ENCODE assay signal across 34 cellular contexts in the genomic region with DNA sequence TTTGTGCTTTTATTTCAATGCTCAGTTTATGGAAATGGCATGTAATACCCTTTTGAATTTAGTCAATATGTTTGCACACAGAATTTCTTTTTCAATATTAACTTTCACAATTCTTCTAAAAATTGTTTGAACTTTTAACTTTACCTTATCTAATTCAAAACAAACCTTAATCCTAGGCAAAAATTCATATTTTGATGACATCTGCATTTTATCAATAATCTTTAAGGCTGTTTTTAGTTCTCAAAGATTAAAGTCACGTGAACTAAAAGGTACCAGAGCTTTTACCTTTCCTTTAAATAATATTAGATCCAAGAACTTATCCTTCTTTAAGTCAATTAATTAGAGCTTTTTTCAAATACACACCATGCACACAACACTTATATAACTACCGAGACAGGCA.
DNase-seq lines count a peak whose midpoint lies in the region; ATAC-seq, FAIRE-seq and TF ChIP-seq lines count a peak whose summit lies in the region.
"Had no signal": no experiment of that assay in that cellular context is flagged by ENCODE, and none has a peak within 500 bp of the region (broad histone marks: within the 10 kb centered on the region; RNA-seq: fewer than 3 reads in every experiment).

No MANE protein-coding gene starts in this region.

- H2BK15ac ChIP-seq in IMR-90 (ENCODE audit: low read depth, low read length): no peak overlapping the region

- H4K8ac ChIP-seq in IMR-90 (ENCODE audit: low read depth in 2 of 2, low read length in 2 of 2): no peak overlapping the region

- WGBS in HepG2 (ENCODE audit: low lambda C conversion rate): 0% methylated on average over 2 of the region's 2 CpGs
- 32% methylated on average over 2 of the region's 2 CpGs for WGBS in right lobe of liver (ENCODE audit: insufficient coverage, low coverage, low lambda C conversion rate, missing lambda C conversion rate)
- WGBS in A549 (ENCODE audit: missing lambda C conversion rate): 0% methylated on average over 2 of the region's 2 CpGs
- WGBS in IMR-90 (ENCODE audit: extremely low coverage in 2 of 2, insufficient read length in 1 of 2), 2 experiments: no CpG with 5 or more reads among the region's 2 CpGs
- 2% methylated on average over 2 of the region's 2 CpGs for WGBS in K562 (ENCODE audit: insufficient coverage, low coverage, missing lambda C conversion rate)

- H3K27ac ChIP-seq in HepG2 (ENCODE audit: extremely low read length, insufficient read depth, low read length) (no peak overlapping the region), right lobe of liver (no peak overlapping the region), A549 (no peak overlapping the region), IMR-90 (ENCODE audit: insufficient read depth, low read length) (no peak overlapping the region), K562 (ENCODE audit: extremely low read depth, low read depth, low read length) (no peak overlapping the region), ascending aorta (no peak overlapping the region)
- H3K27ac ChIP-seq: 22Rv1; BLaER1; BLaER1 treated with 17β-estradiol and CSF1 and Interleukin-3, amounts not matched to agents 10 nM and 100 nM; C4-2B had no signal

- CTCF ChIA-PET in HepG2 (lab: Yijun Ruan, JAX; ENCODE audit: low intra/inter-chr PET ratio, low total read pairs) (no interaction called here), A549 (lab: Yijun Ruan, JAX) (no interaction called here), IMR-90 (lab: Yijun Ruan, JAX) (no interaction called here), K562 (lab: Yijun Ruan, JAX; ENCODE audit: low intra/inter-chr PET ratio) (no interaction called here)

- H3K9ac ChIP-seq in HepG2 (ENCODE audit: insufficient read depth, low read depth, low read length) (no peak overlapping the region), IMR-90 (ENCODE audit: low read depth, low read length) (no peak overlapping the region), K562 (ENCODE audit: insufficient read depth in 1 of 2, low read depth in 2 of 2, low read length in 2 of 2) (no peak overlapping the region)
- H3K9ac ChIP-seq: BLaER1; BLaER1 treated with 17β-estradiol and CSF1 and Interleukin-3, amounts not matched to agents 10 nM and 100 nM had no signal

- dilution Hi-C loops in IMR-90 (cut with HindIII; ENCODE audit: low sequenced_read_pairs, unreplicated experiment): no loop called here

- ATAC-seq in HepG2 (no peak), right lobe of liver (no peak), A549 (no peak), IMR-90 (ENCODE audit: low read depth) (no peak), K562 (no peak)
- ATAC-seq: CD8-positive, alpha-beta T cell had no signal

- H4K91ac ChIP-seq in IMR-90 (ENCODE audit: insufficient read depth, low read depth, low read length): no peak overlapping the region

- FAIRE-seq in HepG2 (lab: Jason Lieb, UNC) (no peak), A549 (lab: Jason Lieb, UNC) (no peak), K562 (lab: Jason Lieb, UNC) (no peak)
- FAIRE-seq: A204.1, D721Med had no signal

- H3K18ac ChIP-seq in IMR-90 (ENCODE audit: low read depth, low read length): no peak overlapping the region

- TF ChIP-seq CTCF in HepG2 (CRISPR knock-in tag; IDR thresholded peaks at IDR 0.05) (no peak), right lobe of liver (IDR thresholded peaks at IDR 0.05) (no peak), A549 (IDR thresholded peaks at IDR 0.05) (no peak), IMR-90 (conservative IDR thresholded peaks at IDR 0.05; ENCODE audit: low read depth, low read length) (no peak), K562 (IDR thresholded peaks at IDR 0.05 in 2 of 3, conservative IDR thresholded peaks at IDR 0.05 in 1 of 3; ENCODE audit: insufficient read depth in 2 of 3, low read depth in 1 of 3, low read length in 3 of 3) (no peak), ascending aorta (IDR thresholded peaks at IDR 0.05) (no peak)

- H4K20me1 ChIP-seq in HepG2 (ENCODE audit: insufficient read depth, low read length) (no peaks in the 10 kb centered on the region), IMR-90 (ENCODE audit: insufficient read depth, low read length) (no peaks in the 10 kb centered on the region), K562 (replicated peaks; ENCODE audit: control insufficient read depth, insufficient read depth, low read length) (no peaks in the 10 kb centered on the region)
- H4K20me1 ChIP-seq: BLaER1; BLaER1 treated with 17β-estradiol and CSF1 and Interleukin-3, amounts not matched to agents 10 nM and 100 nM had no signal

- no peak overlapping the region for H2BK20ac ChIP-seq in IMR-90 (ENCODE audit: low read depth, low read length)

- BruUV-seq in HepG2 (replicated peaks; lab: Mats Ljungman, UMichigan): no TSS peak
- BruUV-seq in IMR-90 (replicated peaks; lab: Mats Ljungman, UMichigan): no TSS peak
- BruUV-seq in K562 (replicated peaks; lab: Mats Ljungman, UMichigan): no TSS peak

- no peak overlapping the region for H3K4me3 ChIP-seq in HepG2 (replicated peaks in 1 of 3; ENCODE audit: insufficient read depth in 1 of 3, low read depth in 2 of 3, low read length in 3 of 3)
- H3K4me3 ChIP-seq in right lobe of liver: no peak overlapping the region
- H3K4me3 ChIP-seq in A549: no peak overlapping the region
- no peak overlapping the region for H3K4me3 ChIP-seq in IMR-90 (ENCODE audit: insufficient read depth, low read depth, low read length)
- no peak overlapping the region for H3K4me3 ChIP-seq in K562
- H3K4me3 ChIP-seq in ascending aorta: no peak overlapping the region
- H3K4me3 ChIP-seq: BLaER1; BLaER1 treated with 17β-estradiol and CSF1 and Interleukin-3, amounts not matched to agents 10 nM and 100 nM had no signal

- POLR2A ChIA-PET in HepG2 (lab: Yijun Ruan, JAX): no interaction called here
- POLR2A ChIA-PET in A549 (lab: Yijun Ruan, JAX): no interaction called here
- POLR2A ChIA-PET in IMR-90 (lab: Charles Lee; ENCODE audit: unreplicated experiment): no interaction called here
- POLR2A ChIA-PET in K562 (lab: Yijun Ruan, JAX): no interaction called here

- H2AFZ ChIP-seq in HepG2 (ENCODE audit: low read length) (no peak overlapping the region), IMR-90 (replicated peaks; ENCODE audit: low read length, poor library complexity) (no peak overlapping the region), K562 (ENCODE audit: low read depth, low read length) (no peak overlapping the region)

- no peak overlapping the region for H3K14ac ChIP-seq in IMR-90 (replicated peaks; ENCODE audit: low read depth, low read length)

- no peaks in the 10 kb centered on the region for H3K4me1 ChIP-seq in HepG2 (ENCODE audit: insufficient read depth, low read length)
- H3K4me1 ChIP-seq in right lobe of liver: no peaks in the 10 kb centered on the region
- no peaks in the 10 kb centered on the region for H3K4me1 ChIP-seq in A549
- no peaks in the 10 kb centered on the region for H3K4me1 ChIP-seq in IMR-90 (ENCODE audit: control insufficient read depth, insufficient read depth, low read length)
- no peaks in the 10 kb centered on the region for H3K4me1 ChIP-seq in K562 (replicated peaks in 1 of 2; ENCODE audit: control insufficient read depth in 2 of 2, insufficient read depth in 2 of 2, low read length in 2 of 2)
- no peaks in the 10 kb centered on the region for H3K4me1 ChIP-seq in ascending aorta
- H3K4me1 ChIP-seq: BE2C; BLaER1; BLaER1 treated with 17β-estradiol and CSF1 and Interleukin-3, amounts not matched to agents 10 nM and 100 nM; Caco-2 had no signal

- no peak overlapping the region for H2BK120ac ChIP-seq in IMR-90 (ENCODE audit: low read depth, low read length)

- H3K79me1 ChIP-seq in IMR-90 (ENCODE audit: low read depth in 1 of 2, low read length in 2 of 2): no peaks in the 10 kb centered on the region

- H3K9me3 ChIP-seq in HepG2 (ENCODE audit: low read length) (peaks cover 89% of the 10 kb centered on the region), right lobe of liver (no peaks in the 10 kb centered on the region), A549 (no peaks in the 10 kb centered on the region), IMR-90 (ENCODE audit: control insufficient read depth, insufficient read depth, low read length) (peaks cover 16% of the 10 kb centered on the region), K562 (replicated peaks; ENCODE audit: control insufficient read depth, insufficient read depth, low read depth, low read length) (no peaks in the 10 kb centered on the region; the same call in 1 of the 2 replicates), ascending aorta (no peaks in the 10 kb centered on the region)
- H3K9me3 ChIP-seq: BE2C, Caco-2 had no signal

- no peak overlapping the region for H2AK5ac ChIP-seq in IMR-90 (ENCODE audit: low read depth, low read length)

- H3K9me1 ChIP-seq in IMR-90 (ENCODE audit: insufficient read depth, low read length) (no peaks in the 10 kb centered on the region), K562 (ENCODE audit: control insufficient read depth, insufficient read depth, low read length) (no peaks in the 10 kb centered on the region)

- TF ChIP-seq POLR2A in HepG2 (IDR thresholded peaks at IDR 0.05; ENCODE audit: insufficient read depth in 1 of 2, low read depth in 2 of 2, low read length in 2 of 2): no peak
- TF ChIP-seq POLR2A in right lobe of liver (IDR thresholded peaks at IDR 0.05): no peak
- no peak for TF ChIP-seq POLR2A in A549 (IDR thresholded peaks at IDR 0.05; ENCODE audit: low read length)
- no peak for TF ChIP-seq POLR2A in IMR-90 (IDR thresholded peaks at IDR 0.05; ENCODE audit: low read depth, low read length)
- TF ChIP-seq POLR2A in K562 (conservative IDR thresholded peaks at IDR 0.05): no peak

- no peak overlapping the region for H3K23ac ChIP-seq in IMR-90 (ENCODE audit: low read depth, low read length)

- no peak overlapping the region for H4K5ac ChIP-seq in IMR-90 (ENCODE audit: low read depth, low read length)

- intact Hi-C loops in HepG2 (cut with micrococcal nuclease; ENCODE audit: unreplicated experiment): no loop called here
- intact Hi-C loops in right lobe of liver (cut with DNase I): no loop called here
- intact Hi-C loops in IMR-90 (cut with micrococcal nuclease): no loop called here
- intact Hi-C loops in K562 (cut with micrococcal nuclease): no loop called here
- intact Hi-C loops in ascending aorta (cut with DNase I): no loop called here

- no peak for TF ChIP-seq EP300 in HepG2 (IDR thresholded peaks at IDR 0.05; ENCODE audit: low read depth in 2 of 2, low read length in 2 of 2)
- no peak for TF ChIP-seq EP300 in HepG2 (CRISPR knock-in tag; IDR thresholded peaks at IDR 0.05; ENCODE audit: borderline replicate concordance)
- no peak for TF ChIP-seq EP300 in A549 (IDR thresholded peaks at IDR 0.05)
- no peak for TF ChIP-seq EP300 in K562 (IDR thresholded peaks at IDR 0.05; ENCODE audit: low read length)

- H3K56ac ChIP-seq in IMR-90 (ENCODE audit: extremely low read depth, insufficient read depth, low read length): no peak overlapping the region

- TF ChIP-seq RAD21 in HepG2 (CRISPR knock-in tag; IDR thresholded peaks at IDR 0.05): no peak
- TF ChIP-seq RAD21 in A549 (conservative IDR thresholded peaks at IDR 0.05 in 1 of 2, IDR thresholded peaks at IDR 0.05 in 1 of 2): no peak
- no peak for TF ChIP-seq RAD21 in IMR-90 (IDR thresholded peaks at IDR 0.05; ENCODE audit: low read length)
- no peak for TF ChIP-seq RAD21 in K562 (CRISPR knock-in tag; conservative IDR thresholded peaks at IDR 0.05 in 1 of 2, IDR thresholded peaks at IDR 0.05 in 1 of 2)

- DNase-seq in HepG2 (ENCODE audit: low spot score) (no peak), right lobe of liver (no peak), A549 (ENCODE audit: low read depth in 1 of 2, low spot score in 1 of 2) (no peak), IMR-90 (no peak), K562 (ENCODE audit: extremely low read depth in 1 of 4, low spot score in 3 of 4) (no peak), ascending aorta (ENCODE audit: low spot score in 2 of 2) (no peak), activated T-cell treated with anti-CD3 and anti-CD28 coated beads for 4 hours (no peak), cerebellar nuclear complex (lab: John Stamatoyannopoulos, UW) (no peak)
- DNase-seq: 8988T; ACHN; AML-193; BE2C; C1 segment of cervical spinal cord; Caco-2; Calu3; CD4-positive, alpha-beta memory T cell; CD4-positive, alpha-beta T cell; CD4-positive, CD25-positive, alpha-beta regulatory T cell; CD8-positive, alpha-beta memory T cell; CD8-positive, alpha-beta T cell; COR-L47; DMS 273 treated with DMSO at 0.1 percent for 48 hours; DMS153; DMS53; DMS79; DMS79 treated with DMSO at 0.1 percent for 48 hours; DND-41; EL had no signal

- H3K4me2 ChIP-seq in HepG2 (ENCODE audit: low read depth, low read length): no peak overlapping the region
- H3K4me2 ChIP-seq in A549: no peak overlapping the region
- H3K4me2 ChIP-seq in IMR-90 (ENCODE audit: low read depth, low read length): no peak overlapping the region
- H3K4me2 ChIP-seq in K562 (ENCODE audit: insufficient read depth, low read length): no peak overlapping the region
- H3K4me2 ChIP-seq: BLaER1; BLaER1 treated with 17β-estradiol and CSF1 and Interleukin-3, amounts not matched to agents 10 nM and 100 nM had no signal

- no peaks in the 10 kb centered on the region for H3K79me2 ChIP-seq in HepG2 (ENCODE audit: insufficient read depth, low read length)
- no peaks in the 10 kb centered on the region for H3K79me2 ChIP-seq in K562 (ENCODE audit: control insufficient read depth, insufficient read depth, low read length)

- in situ Hi-C loops in HepG2 (cut with HindIII; ENCODE audit: extremely low pct_ligation_motif_present, low pct_unique_long_range_greater_than_20kb) (no loop called here), IMR-90 (cut with MboI; ENCODE audit: low sequenced_read_pairs) (no loop called here), K562 (cut with MboI) (no loop called here)

- no peak overlapping the region for H2BK5ac ChIP-seq in IMR-90 (ENCODE audit: low read depth, low read length, poor library complexity, severe bottlenecking)

- no peaks in the 10 kb centered on the region for H3K36me3 ChIP-seq in HepG2 (replicated peaks in 1 of 2; ENCODE audit: control insufficient read depth in 1 of 2, insufficient read depth in 2 of 2, low read length in 2 of 2)
- H3K36me3 ChIP-seq in right lobe of liver: no peaks in the 10 kb centered on the region
- H3K36me3 ChIP-seq in IMR-90 (ENCODE audit: control insufficient read depth, insufficient read depth, low read length): no peaks in the 10 kb centered on the region
- no peaks in the 10 kb centered on the region for H3K36me3 ChIP-seq in K562 (ENCODE audit: control insufficient read depth, insufficient read depth, low read length)
- no peaks in the 10 kb centered on the region for H3K36me3 ChIP-seq in ascending aorta
- H3K36me3 ChIP-seq: BE2C; BLaER1; BLaER1 treated with 17β-estradiol and CSF1 and Interleukin-3, amounts not matched to agents 10 nM and 100 nM had no signal

- no peak overlapping the region for H3K4ac ChIP-seq in IMR-90 (ENCODE audit: low read depth, low read length)

- H2AK9ac ChIP-seq in IMR-90 (replicated peaks; ENCODE audit: low read depth, low read length, poor library complexity): no peak overlapping the region

- no peaks in the 10 kb centered on the region for H3K27me3 ChIP-seq in HepG2 (ENCODE audit: control insufficient read depth in 1 of 2, insufficient read depth in 2 of 2, low read length in 2 of 2)
- no peaks in the 10 kb centered on the region for H3K27me3 ChIP-seq in right lobe of liver
- H3K27me3 ChIP-seq in IMR-90 (ENCODE audit: control insufficient read depth, insufficient read depth, low read length): no peaks in the 10 kb centered on the region
- no peaks in the 10 kb centered on the region for H3K27me3 ChIP-seq in K562 (ENCODE audit: control insufficient read depth in 2 of 2, insufficient read depth in 2 of 2, low read length in 2 of 2)
- no peaks in the 10 kb centered on the region for H3K27me3 ChIP-seq in ascending aorta
- H3K27me3 ChIP-seq: BE2C; BLaER1; BLaER1 treated with 17β-estradiol and CSF1 and Interleukin-3, amounts not matched to agents 10 nM and 100 nM had no signal

Comparison
In these comparisons a context has a peak if more than half of its experiments do, and no peak if none do; other contexts are left out.
1. Of the 241 proteins assayed by ChIP-seq in both HepG2 and K562: peak only in HepG2: none; only in K562: MAFG; in both: MAFF and MAFK; in neither: 238.